8 cellular contexts compared by ENCODE assay signal in the genomic region with DNA sequence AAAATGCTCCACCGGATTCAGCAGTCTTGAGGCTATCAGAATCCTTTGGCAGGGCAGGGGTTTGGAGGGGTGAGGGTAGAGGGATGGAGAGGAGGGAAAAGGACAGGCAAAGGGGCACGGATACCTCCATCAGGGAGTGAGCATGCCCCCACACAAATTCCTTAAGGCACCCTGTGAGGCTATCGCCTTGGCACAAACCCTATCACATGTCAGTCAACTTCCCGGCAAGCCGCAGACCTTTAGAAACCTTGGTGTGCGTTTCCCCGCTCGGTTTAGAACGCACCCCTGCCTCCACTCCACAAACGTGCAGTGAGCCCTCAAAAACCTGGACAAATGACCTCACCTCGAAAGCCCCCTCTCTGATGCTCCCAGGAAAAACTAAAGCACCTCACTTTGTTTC. TPM values are rescaled to one million over a fixed set of nuclear protein-coding genes. Genes with fewer than 3 reads are reported as not detected.
A peak's percentile ranks its signal among the peaks of the same experiment; 100 is the strongest.
DNase-seq lines count a peak whose midpoint lies in the region; ATAC-seq and TF ChIP-seq lines count a peak whose summit lies in the region.

No MANE protein-coding gene starts in this region.

- H3K36me3 Mint-ChIP-seq in activated CD4-positive, alpha-beta memory T cell treated with anti-CD3 and anti-CD28 coated beads, Interleukin-2, amount 10 ng/mL, durations not matched to agents 7 days and 5 days (ENCODE audit: low read depth), result peaks cover 10% of the 10 kb centered on the region
- H3K36me3 Mint-ChIP-seq in stimulated activated memory B cell treated with anti-CD40 and anti-IgM and Interleukin-4, amounts not matched to agents 10 μg/mL and 1 μg/mL and 100 μg/mL, for 72 hours, result peaks cover 20% of the 10 kb centered on the region

- H3K27ac Mint-ChIP-seq in activated CD4-positive, alpha-beta memory T cell treated with anti-CD3 and anti-CD28 coated beads, Interleukin-2, amount 10 ng/mL, durations not matched to agents 7 days and 5 days, result peak overlapping the region; percentile 94
- H3K27ac Mint-ChIP-seq in stimulated activated memory B cell treated with anti-CD40 and anti-IgM and Interleukin-4, amounts not matched to agents 10 μg/mL and 1 μg/mL and 100 μg/mL, for 72 hours, result peak overlapping the region; percentile 95

- H3K9me3 Mint-ChIP-seq in activated CD4-positive, alpha-beta memory T cell treated with anti-CD3 and anti-CD28 coated beads, Interleukin-2, amount 10 ng/mL, durations not matched to agents 7 days and 5 days, result peaks cover 5% of the 10 kb centered on the region
- H3K9me3 Mint-ChIP-seq in stimulated activated memory B cell treated with anti-CD40 and anti-IgM and Interleukin-4, amounts not matched to agents 10 μg/mL and 1 μg/mL and 100 μg/mL, for 72 hours, result peaks cover 3% of the 10 kb centered on the region

- CTCF ChIA-PET in HEK293 (lab: Yijun Ruan, JAX), result interaction anchor here (0.7 to 1.4 kb wide), 2 partner anchors 12 to 234 kb away, joined by 3 read pairs; no protein-coding TSS in a partner anchor
- CTCF ChIA-PET in activated CD4-positive, alpha-beta memory T cell treated with anti-CD3 and anti-CD28 coated beads, Interleukin-2, amount 10 ng/mL, durations not matched to agents 7 days and 5 days (lab: Charles Lee), result no interaction called here

- WGBS in right cardiac atrium, result 44% methylated on average over 11 of the region's 11 CpGs

- peaks cover 2% of the 10 kb centered on the region for H3K27me3 Mint-ChIP-seq in activated CD4-positive, alpha-beta memory T cell treated with anti-CD3 and anti-CD28 coated beads, Interleukin-2, amount 10 ng/mL, durations not matched to agents 7 days and 5 days
- H3K27me3 Mint-ChIP-seq in stimulated activated memory B cell treated with anti-CD40 and anti-IgM and Interleukin-4, amounts not matched to agents 10 μg/mL and 1 μg/mL and 100 μg/mL, for 72 hours, result no peaks in the 10 kb centered on the region

- no peak for DNase-seq in activated CD4-positive, alpha-beta memory T cell treated with anti-CD3 and anti-CD28 coated beads, Interleukin-2, amount 10 ng/mL, durations not matched to agents 7 days and 5 days
- peak; percentile 11 to 62 (median 48) for DNase-seq in right cardiac atrium
- no peak for DNase-seq in T1000 (lab: John Stamatoyannopoulos, UW)
- DNase-seq in dermis blood vessel endothelial cell, result no peak

- H3K4me1 ChIP-seq in HEK293 (ENCODE audit: control insufficient read depth, insufficient read depth, low read length) (no peaks in the 10 kb centered on the region), right cardiac atrium (ENCODE audit: control insufficient read depth, insufficient read depth, low read length) (peaks cover 4% of the 10 kb centered on the region)

- ATAC-seq in right cardiac atrium (peak; percentile 3 to 11), HG02852 (IDR thresholded peaks at IDR 0.05; ENCODE audit: unreplicated experiment) (no peak), HG03442 (IDR thresholded peaks at IDR 0.05; ENCODE audit: unreplicated experiment) (no peak)
- ATAC-seq in stimulated activated memory B cell treated with anti-CD40 and anti-IgM and Interleukin-4, amounts not matched to agents 10 μg/mL and 1 μg/mL and 100 μg/mL, for 72 hours, result no peak

- no peaks in the 10 kb centered on the region for H3K27me3 ChIP-seq in right cardiac atrium (ENCODE audit: control insufficient read depth, insufficient read depth)

- H3K4me3 ChIP-seq in HEK293 (ENCODE audit: low read depth, low read length) (no peak overlapping the region), right cardiac atrium (ENCODE audit: low read length) (peak overlapping the region; percentile 51)

- H3K4me1 Mint-ChIP-seq in activated CD4-positive, alpha-beta memory T cell treated with anti-CD3 and anti-CD28 coated beads, Interleukin-2, amount 10 ng/mL, durations not matched to agents 7 days and 5 days, result peaks cover 21% of the 10 kb centered on the region
- H3K4me1 Mint-ChIP-seq in stimulated activated memory B cell treated with anti-CD40 and anti-IgM and Interleukin-4, amounts not matched to agents 10 μg/mL and 1 μg/mL and 100 μg/mL, for 72 hours, result peaks cover 18% of the 10 kb centered on the region

- H3K27ac ChIP-seq in HEK293 (ENCODE audit: extremely low read depth, low read depth, low read length) (peak overlapping the region; percentile 80; the same call in 1 of the 2 replicates), right cardiac atrium (ENCODE audit: low read length) (no peak overlapping the region)

- POLR2A ChIA-PET in HEK293 (lab: Yijun Ruan, JAX), result no interaction called here
- POLR2A ChIA-PET in activated CD4-positive, alpha-beta memory T cell treated with anti-CD3 and anti-CD28 coated beads, Interleukin-2, amount 10 ng/mL, durations not matched to agents 7 days and 5 days (lab: Charles Lee), result interaction anchor here (0.6 to 1.1 kb wide), 2 partner anchors 216 to 570 kb away, joined by 4 read pairs; no protein-coding TSS in a partner anchor

- no peak for TF ChIP-seq CTCF in HEK293 (tag by site-specific recombination; IDR thresholded peaks at IDR 0.05)

- H3K9me3 ChIP-seq in HEK293 (ENCODE audit: control insufficient read depth, insufficient read depth, low read depth, low read length) (no peaks in the 10 kb centered on the region), right cardiac atrium (ENCODE audit: control insufficient read depth, low read length) (no peaks in the 10 kb centered on the region)

- intact Hi-C loops in right cardiac atrium (cut with DNase I), result no loop called here

- H3K36me3 ChIP-seq in HEK293 (ENCODE audit: control insufficient read depth in 2 of 2, insufficient read depth in 1 of 2, low read length in 2 of 2), result peaks cover 0 to 11% of the 10 kb centered on the region in 2 experiments; a peak in 1 of 3 replicates

- H3K4me3 Mint-ChIP-seq in activated CD4-positive, alpha-beta memory T cell treated with anti-CD3 and anti-CD28 coated beads, Interleukin-2, amount 10 ng/mL, durations not matched to agents 7 days and 5 days, result peak overlapping the region; percentile 98
- peak overlapping the region; percentile 95 for H3K4me3 Mint-ChIP-seq in stimulated activated memory B cell treated with anti-CD40 and anti-IgM and Interleukin-4, amounts not matched to agents 10 μg/mL and 1 μg/mL and 100 μg/mL, for 72 hours

TF ChIP-seq in HEK293, 187 proteins besides CTCF, POLR2A, EP300 and RAD21 (continues in another document):
- no peak for TF ChIP-seq ZNF112 (tag by site-specific recombination; IDR thresholded peaks at IDR 0.05)
- no peak for TF ChIP-seq ZNF585B (tag by site-specific recombination; IDR thresholded peaks at IDR 0.05)
- no peak for TF ChIP-seq SP2 (tag by site-specific recombination; IDR thresholded peaks at IDR 0.05)
- no peak for TF ChIP-seq ZNF354C (tag by site-specific recombination; IDR thresholded peaks at IDR 0.05; ENCODE audit: borderline replicate concordance, low read depth)
- no peak for TF ChIP-seq ZNF394 (tag by site-specific recombination; IDR thresholded peaks at IDR 0.05; ENCODE audit: borderline replicate concordance)
- TF ChIP-seq ZNF114 (tag by site-specific recombination; IDR thresholded peaks at IDR 0.05), result no peak
- TF ChIP-seq ZBTB48 (tag by site-specific recombination; IDR thresholded peaks at IDR 0.05), result no peak
- no peak for TF ChIP-seq ZBTB21 (tag by site-specific recombination; IDR thresholded peaks at IDR 0.05)
- TF ChIP-seq EGR2 (tag by site-specific recombination; IDR thresholded peaks at IDR 0.05; ENCODE audit: low read depth), result no peak
- TF ChIP-seq, protein P1, sequence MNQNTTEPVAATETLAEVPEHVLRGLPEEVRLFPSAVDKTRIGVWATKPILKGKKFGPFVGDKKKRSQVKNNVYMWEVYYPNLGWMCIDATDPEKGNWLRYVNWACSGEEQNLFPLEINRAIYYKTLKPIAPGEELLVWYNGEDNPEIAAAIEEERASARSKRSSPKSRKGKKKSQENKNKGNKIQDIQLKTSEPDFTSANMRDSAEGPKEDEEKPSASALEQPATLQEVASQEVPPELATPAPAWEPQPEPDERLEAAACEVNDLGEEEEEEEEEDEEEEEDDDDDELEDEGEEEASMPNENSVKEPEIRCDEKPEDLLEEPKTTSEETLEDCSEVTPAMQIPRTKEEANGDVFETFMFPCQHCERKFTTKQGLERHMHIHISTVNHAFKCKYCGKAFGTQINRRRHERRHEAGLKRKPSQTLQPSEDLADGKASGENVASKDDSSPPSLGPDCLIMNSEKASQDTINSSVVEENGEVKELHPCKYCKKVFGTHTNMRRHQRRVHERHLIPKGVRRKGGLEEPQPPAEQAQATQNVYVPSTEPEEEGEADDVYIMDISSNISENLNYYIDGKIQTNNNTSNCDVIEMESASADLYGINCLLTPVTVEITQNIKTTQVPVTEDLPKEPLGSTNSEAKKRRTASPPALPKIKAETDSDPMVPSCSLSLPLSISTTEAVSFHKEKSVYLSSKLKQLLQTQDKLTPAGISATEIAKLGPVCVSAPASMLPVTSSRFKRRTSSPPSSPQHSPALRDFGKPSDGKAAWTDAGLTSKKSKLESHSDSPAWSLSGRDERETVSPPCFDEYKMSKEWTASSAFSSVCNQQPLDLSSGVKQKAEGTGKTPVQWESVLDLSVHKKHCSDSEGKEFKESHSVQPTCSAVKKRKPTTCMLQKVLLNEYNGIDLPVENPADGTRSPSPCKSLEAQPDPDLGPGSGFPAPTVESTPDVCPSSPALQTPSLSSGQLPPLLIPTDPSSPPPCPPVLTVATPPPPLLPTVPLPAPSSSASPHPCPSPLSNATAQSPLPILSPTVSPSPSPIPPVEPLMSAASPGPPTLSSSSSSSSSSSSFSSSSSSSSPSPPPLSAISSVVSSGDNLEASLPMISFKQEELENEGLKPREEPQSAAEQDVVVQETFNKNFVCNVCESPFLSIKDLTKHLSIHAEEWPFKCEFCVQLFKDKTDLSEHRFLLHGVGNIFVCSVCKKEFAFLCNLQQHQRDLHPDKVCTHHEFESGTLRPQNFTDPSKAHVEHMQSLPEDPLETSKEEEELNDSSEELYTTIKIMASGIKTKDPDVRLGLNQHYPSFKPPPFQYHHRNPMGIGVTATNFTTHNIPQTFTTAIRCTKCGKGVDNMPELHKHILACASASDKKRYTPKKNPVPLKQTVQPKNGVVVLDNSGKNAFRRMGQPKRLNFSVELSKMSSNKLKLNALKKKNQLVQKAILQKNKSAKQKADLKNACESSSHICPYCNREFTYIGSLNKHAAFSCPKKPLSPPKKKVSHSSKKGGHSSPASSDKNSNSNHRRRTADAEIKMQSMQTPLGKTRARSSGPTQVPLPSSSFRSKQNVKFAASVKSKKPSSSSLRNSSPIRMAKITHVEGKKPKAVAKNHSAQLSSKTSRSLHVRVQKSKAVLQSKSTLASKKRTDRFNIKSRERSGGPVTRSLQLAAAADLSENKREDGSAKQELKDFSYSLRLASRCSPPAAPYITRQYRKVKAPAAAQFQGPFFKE (tag by site-specific recombination; IDR thresholded peaks at IDR 0.05; ENCODE audit: borderline replicate concordance), result no peak
- TF ChIP-seq ZNF221 (tag by site-specific recombination; IDR thresholded peaks at IDR 0.05; ENCODE audit: borderline replicate concordance), result no peak
- no peak for TF ChIP-seq ZFP3 (tag by site-specific recombination; IDR thresholded peaks at IDR 0.05; ENCODE audit: low read depth)

RNA-seq across cellular contexts. Expression of a gene that starts 0.4 kb away (rescaled TPM):
- total RNA-seq in activated CD4-positive, alpha-beta memory T cell treated with anti-CD3 and anti-CD28 coated beads, Interleukin-2, amount 10 ng/mL, durations not matched to agents 7 days and 5 days, result 1 to 10 TPM; 5.2 to 6.2 TPM
- total RNA-seq in right cardiac atrium (10 to 100 TPM; 13.1 to 18.4 (median 17.3) TPM), dermis blood vessel endothelial cell (9.1 and 10.6 TPM in 2 replicates)
- polyA plus RNA-seq in right cardiac atrium, result 18.1 TPM

Comparison
In these comparisons a context has a peak if more than half of its experiments do, and no peak if none do; other contexts are left out.
1. DNase-seq: peak in right cardiac atrium (3 of 3); none in activated CD4-positive, alpha-beta memory T cell treated with anti-CD3 and anti-CD28 coated beads, Interleukin-2, amount 10 ng/mL, durations not matched to agents 7 days and 5 days (single experiment), T1000 (single experiment) and dermis blood vessel endothelial cell (single experiment).
2. ATAC-seq: peak in right cardiac atrium (2 of 2); none in stimulated activated memory B cell treated with anti-CD40 and anti-IgM and Interleukin-4, amounts not matched to agents 10 μg/mL and 1 μg/mL and 100 μg/mL, for 72 hours (single experiment), HG02852 (single experiment) and HG03442 (single experiment).